27 cellular contexts compared by ENCODE assay signal in genomic region chr16:55468352-55468990, GRCh38. TPM values are rescaled to one million over a fixed set of nuclear protein-coding genes. Genes with fewer than 3 reads are reported as not detected.
"Had no signal": no experiment of that assay in that cellular context is flagged by ENCODE, and none has a peak within 500 bp of the region (broad histone marks: within the 10 kb centered on the region; RNA-seq: fewer than 3 reads in every experiment).

No MANE protein-coding gene starts in this region.

- H3K4me1 ChIP-seq: psoas muscle had no signal

- H3K4me3 ChIP-seq: coronary artery, esophagus squamous epithelium, hepatocyte, lung, mucosa of descending colon, ovary, psoas muscle, thoracic aorta, tibial nerve, upper lobe of right lung, vagina had no signal

- H2AFZ ChIP-seq: hepatocyte had no signal

- H3K9me3 ChIP-seq: esophagus squamous epithelium, mucosa of descending colon, ovary, psoas muscle, thoracic aorta, tibial nerve, upper lobe of right lung, vagina had no signal

- H3K9me3 Mint-ChIP-seq: memory B cell; mesothelial cell of epicardium; naive thymus-derived CD8-positive, alpha-beta T cell; nephron progenitor cell; stimulated activated naive B cell treated with anti-CD40 and anti-IgM and Interleukin-4, amounts not matched to agents 10 μg/mL and 1 μg/mL and 100 μg/mL, for 72 hours; stimulated activated naive CD8-positive, alpha-beta T cell treated with anti-CD3 and anti-CD28 coated beads, Interleukin-15, Interleukin-2, amounts not matched to agents 100 ng/mL and 50 ng/mL, for 24 hours had no signal

- H3K27ac ChIP-seq: coronary artery, esophagus squamous epithelium, hepatocyte, ovary, psoas muscle, thoracic aorta, tibial nerve, upper lobe of right lung, vagina had no signal

- H3K4me1 Mint-ChIP-seq: memory B cell, mesothelial cell of epicardium had no signal

- H3K4me3 Mint-ChIP-seq: memory B cell; mesothelial cell of epicardium; naive thymus-derived CD8-positive, alpha-beta T cell; nephron progenitor cell; stimulated activated naive B cell treated with anti-CD40 and anti-IgM and Interleukin-4, amounts not matched to agents 10 μg/mL and 1 μg/mL and 100 μg/mL, for 72 hours; stimulated activated naive CD8-positive, alpha-beta T cell treated with anti-CD3 and anti-CD28 coated beads, Interleukin-15, Interleukin-2, amounts not matched to agents 100 ng/mL and 50 ng/mL, for 24 hours had no signal

- H3K4me2 ChIP-seq: hepatocyte had no signal

- H3K79me2 ChIP-seq: hepatocyte had no signal

- DNase-seq: dermis blood vessel endothelial cell; effector memory CD4-positive, alpha-beta T cell; erythroblast; esophagus squamous epithelium; kidney; mucosa of descending colon; naive thymus-derived CD8-positive, alpha-beta T cell; nephron progenitor cell; occipital lobe; ovary; posterior cingulate gyrus; psoas muscle; right cardiac atrium; small intestine; stimulated activated CD4-positive, alpha-beta T cell treated with anti-CD3 and anti-CD28 coated beads, Interleukin-15, amount 100 ng/mL, for 24 hours; stimulated activated CD4-positive, alpha-beta T cell treated with anti-CD3 and anti-CD28 coated beads, Interleukin-2, amount 100 ng/mL, for 48 hours; stimulated activated naive B cell treated with anti-CD40 and anti-IgM and Interleukin-4, amounts not matched to agents 10 μg/mL and 1 μg/mL and 100 μg/mL, for 72 hours; upper lobe of right lung had no signal

- H3K36me3 ChIP-seq: esophagus squamous epithelium, ovary, thoracic aorta, tibial nerve, upper lobe of right lung, vagina had no signal

- H3K36me3 Mint-ChIP-seq: memory B cell; mesothelial cell of epicardium; naive thymus-derived CD8-positive, alpha-beta T cell; stimulated activated naive B cell treated with anti-CD40 and anti-IgM and Interleukin-4, amounts not matched to agents 10 μg/mL and 1 μg/mL and 100 μg/mL, for 72 hours had no signal

- H3K27ac Mint-ChIP-seq: memory B cell; mesothelial cell of epicardium; naive thymus-derived CD8-positive, alpha-beta T cell; nephron progenitor cell; stimulated activated naive B cell treated with anti-CD40 and anti-IgM and Interleukin-4, amounts not matched to agents 10 μg/mL and 1 μg/mL and 100 μg/mL, for 72 hours; stimulated activated naive CD8-positive, alpha-beta T cell treated with anti-CD3 and anti-CD28 coated beads, Interleukin-15, Interleukin-2, amounts not matched to agents 100 ng/mL and 50 ng/mL, for 24 hours had no signal

- H3K27me3 ChIP-seq: esophagus squamous epithelium, hepatocyte, ovary, tibial nerve, upper lobe of right lung, vagina had no signal

RNA-seq across cellular contexts. Expression of gene MMP2, which starts 10.5 kb away (rescaled TPM):
- polyA plus RNA-seq: naive thymus-derived CD8-positive, alpha-beta T cell had no signal

RNA-seq across cellular contexts. Expression of gene LPCAT2, which starts 40.4 kb away (rescaled TPM):
- polyA plus RNA-seq: naive thymus-derived CD8-positive, alpha-beta T cell had no signal
